Comparison of ENCODE assay signal across 8 cellular contexts in genomic region chr3:150763841-150764483, GRCh38. TPM values are rescaled to one million over a fixed set of nuclear protein-coding genes. Genes with fewer than 3 reads are reported as not detected.
DNase-seq lines count a peak whose midpoint lies in the region; ATAC-seq, FAIRE-seq and TF ChIP-seq lines count a peak whose summit lies in the region.

No MANE protein-coding gene starts in this region.

- peak overlapping the region; percentile 64; the same call in 1 of the 2 replicates for H3K9ac ChIP-seq in iPS-20b (ENCODE audit: low read depth, low read length)

- H3K36me3 ChIP-seq in bronchial epithelial cell (ENCODE audit: control insufficient read depth, insufficient read depth, low read length) (no peaks in the 10 kb centered on the region), iPS-20b (ENCODE audit: insufficient read depth, low read depth, low read length) (no peaks in the 10 kb centered on the region)

- peaks cover 17% of the 10 kb centered on the region for H3K4me1 ChIP-seq in iPS-20b (ENCODE audit: insufficient read depth, low read length)

- no peaks in the 10 kb centered on the region for H3K27me3 ChIP-seq in bronchial epithelial cell (ENCODE audit: control insufficient read depth, insufficient read depth, low read length)
- peaks cover 45% of the 10 kb centered on the region for H3K27me3 ChIP-seq in iPS-20b (ENCODE audit: insufficient read depth, low read length)

- H3K4me3 ChIP-seq in bronchial epithelial cell (ENCODE audit: low read depth, low read length) (peak overlapping the region; percentile 88), iPS-20b (ENCODE audit: low read length) (peak overlapping the region; percentile 80), skeletal muscle cell (ENCODE audit: low read depth, low read length) (peak overlapping the region; percentile 78)

- DNase-seq in EH (ENCODE audit: low read depth) (peak; percentile 72), KG1 (lab: John Stamatoyannopoulos, UW) (peak; percentile 86), bronchial epithelial cell (ENCODE audit: low read depth) (peak; percentile 39), skeletal muscle cell (ENCODE audit: low read depth) (no peak), NCI-H1048 (lab: John Stamatoyannopoulos, UW) (no peak)

- H3K27ac ChIP-seq in iPS-20b (ENCODE audit: low read length): no peak overlapping the region

- no peak for FAIRE-seq in bronchial epithelial cell (lab: Jason Lieb, UNC)

- no peaks in the 10 kb centered on the region for H3K9me3 ChIP-seq in iPS-20b (ENCODE audit: insufficient read depth, low read depth, low read length)

- TF ChIP-seq CTCF in bronchial epithelial cell (IDR thresholded peaks at IDR 0.05; ENCODE audit: insufficient read depth, low read length, severe bottlenecking): peak; percentile 74

- ATAC-seq in GM21515 (IDR thresholded peaks at IDR 0.05; ENCODE audit: unreplicated experiment) (peak; percentile 19), SK-N-SH treated with all-trans-retinoic acid at 6 μM for 48 hours (peak; percentile 81)

TF ChIP-seq in SK-N-SH treated with all-trans-retinoic acid at 6 μM for 48 hours, 23 proteins besides CTCF, POLR2A, EP300 and RAD21:
- TF ChIP-seq ZNF8 (CRISPR knock-in tag; IDR thresholded peaks at IDR 0.05) (no peak), OSR1 (CRISPR knock-in tag; IDR thresholded peaks at IDR 0.05) (no peak), ZNF565 (CRISPR knock-in tag; conservative IDR thresholded peaks at IDR 0.05; ENCODE audit: low read depth) (no peak), TSHZ2 (CRISPR knock-in tag; IDR thresholded peaks at IDR 0.05) (no peak), ZNF70 (CRISPR knock-in tag; IDR thresholded peaks at IDR 0.05) (no peak), ZC3H10 (CRISPR knock-in tag; IDR thresholded peaks at IDR 0.05) (no peak), POU6F1 (CRISPR knock-in tag; IDR thresholded peaks at IDR 0.05; ENCODE audit: borderline replicate concordance, low read depth) (no peak), CSRNP3 (CRISPR knock-in tag; IDR thresholded peaks at IDR 0.05) (no peak), RARB (CRISPR knock-in tag; IDR thresholded peaks at IDR 0.05) (no peak), GLIS3 (CRISPR knock-in tag; IDR thresholded peaks at IDR 0.05) (no peak), TOX (CRISPR knock-in tag; IDR thresholded peaks at IDR 0.05; ENCODE audit: borderline replicate concordance) (no peak)

RNA-seq across cellular contexts. Expression of gene SIAH2, which starts 1.0 kb away (rescaled TPM):
- 30.3 and 36.1 TPM in 2 replicates for total RNA-seq in bronchial epithelial cell

Comparison
In these comparisons a context has a peak if more than half of its experiments do, and no peak if none do; other contexts are left out.
1. DNase-seq: peak in EH (single experiment), KG1 (single experiment) and bronchial epithelial cell (single experiment); none in skeletal muscle cell (single experiment) and NCI-H1048 (single experiment).
2. Peak in every context shown above with its lines, with median percentiles within 50 percentile points of each other: H3K4me3 ChIP-seq.